ENCODE assay signal across 17 cellular contexts in the genomic region with DNA sequence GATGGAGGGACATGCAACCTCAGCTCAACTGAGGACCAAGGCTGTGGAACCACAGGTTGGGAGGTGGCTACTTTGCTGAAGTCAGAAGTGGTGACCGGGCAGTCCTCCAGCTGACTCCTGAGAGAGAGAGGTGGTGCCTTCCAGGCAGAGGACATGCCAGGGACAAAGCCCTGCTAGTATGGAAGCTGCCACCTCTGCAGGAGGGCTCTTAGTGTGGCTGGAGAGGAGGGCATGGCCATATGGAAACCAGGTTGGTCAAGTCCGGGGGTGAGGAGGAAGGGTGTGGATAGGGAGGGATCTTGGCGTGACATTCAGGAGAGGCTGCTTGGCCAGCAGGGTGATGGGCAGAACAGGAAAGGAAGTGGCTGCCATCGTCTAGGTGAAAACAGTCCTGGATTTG. TPM values are rescaled to one million over a fixed set of nuclear protein-coding genes. Genes with fewer than 3 reads are reported as not detected.
DNase-seq lines count a peak whose midpoint lies in the region; ATAC-seq and TF ChIP-seq lines count a peak whose summit lies in the region.
"Had no signal": no experiment of that assay in that cellular context is flagged by ENCODE, and none has a peak within 500 bp of the region (broad histone marks: within the 10 kb centered on the region; RNA-seq: fewer than 3 reads in every experiment).

No MANE protein-coding gene starts in this region.

- H3K9me3 ChIP-seq in CD4-positive, alpha-beta memory T cell (ENCODE audit: control insufficient read depth in 1 of 2, low read length in 2 of 2) = no peaks in the 10 kb centered on the region
- H3K9me3 ChIP-seq: ascending aorta; BLaER1 treated with 17β-estradiol and CSF1 and Interleukin-3, amounts not matched to agents 10 nM and 100 nM; heart left ventricle; Peyer's patch; right atrium auricular region had no signal

- H3K27ac ChIP-seq in CD4-positive, alpha-beta memory T cell (ENCODE audit: low read depth, low read length) = no peak overlapping the region
- H3K27ac ChIP-seq: SK-N-MC had no signal

- peak overlapping the region in 6 of 7 donors; percentile 12 to 77 (median 36) for H3K27ac Mint-ChIP-seq in CD4-positive, alpha-beta memory T cell
- peak overlapping the region; percentile 88 for H3K27ac Mint-ChIP-seq in dendritic cell treated with granulocyte-macrophage colony-stimulating factor and Interleukin-4, amounts not matched to agents 40 ng/mL and 50 ng/mL, for 4 days
- no peak overlapping the region for H3K27ac Mint-ChIP-seq in neural crest cell (ENCODE audit: unreplicated experiment)

- H3K4me1 ChIP-seq in CD4-positive, alpha-beta memory T cell (ENCODE audit: insufficient read depth, low read length) = peaks cover 11% of the 10 kb centered on the region

- H3K4me1 Mint-ChIP-seq in CD4-positive, alpha-beta memory T cell = peaks cover 5 to 28% (median 13%) of the 10 kb centered on the region in 4 donors
- peaks cover 61% of the 10 kb centered on the region for H3K4me1 Mint-ChIP-seq in dendritic cell treated with granulocyte-macrophage colony-stimulating factor and Interleukin-4, amounts not matched to agents 40 ng/mL and 50 ng/mL, for 4 days (ENCODE audit: low read depth)
- peaks cover 4% of the 10 kb centered on the region for H3K4me1 Mint-ChIP-seq in neural crest cell

- H3K4me3 Mint-ChIP-seq in CD4-positive, alpha-beta memory T cell = no peak overlapping the region
- no peak overlapping the region for H3K4me3 Mint-ChIP-seq in dendritic cell treated with granulocyte-macrophage colony-stimulating factor and Interleukin-4, amounts not matched to agents 40 ng/mL and 50 ng/mL, for 4 days
- peak overlapping the region; percentile 6 for H3K4me3 Mint-ChIP-seq in neural crest cell

- no peak for ATAC-seq in HG02642 (IDR thresholded peaks at IDR 0.05; ENCODE audit: poor library complexity, unreplicated experiment)

- no peak overlapping the region for H3K4me3 ChIP-seq in CD4-positive, alpha-beta memory T cell (ENCODE audit: low read length in 2 of 2)
- H3K4me3 ChIP-seq: ascending aorta; BLaER1 treated with 17β-estradiol and CSF1 and Interleukin-3, amounts not matched to agents 10 nM and 100 nM; coronary artery; heart left ventricle; Peyer's patch; right atrium auricular region; SK-N-MC had no signal

- H3K27me3 ChIP-seq in CD4-positive, alpha-beta memory T cell (ENCODE audit: insufficient read depth, low read length) = no peaks in the 10 kb centered on the region
- H3K27me3 ChIP-seq: ascending aorta; BLaER1 treated with 17β-estradiol and CSF1 and Interleukin-3, amounts not matched to agents 10 nM and 100 nM; heart left ventricle; Peyer's patch; right atrium auricular region had no signal

- intact Hi-C loops in CD4-positive, alpha-beta memory T cell (cut with micrococcal nuclease) = loop anchor here (2.0 kb wide), 1 partner anchor 64 kb away; no protein-coding TSS in a partner anchor
- intact Hi-C loops in dendritic cell treated with granulocyte-macrophage colony-stimulating factor and Interleukin-4, amounts not matched to agents 40 ng/mL and 50 ng/mL, for 4 days (cut with micrococcal nuclease) = loop anchor here (2.0 to 5.0 kb wide), 3 partner anchors 134 to 370 kb away; partner anchors contain the start of genes RANBP10 and TSNAXIP1

- H3K9me3 Mint-ChIP-seq in CD4-positive, alpha-beta memory T cell = no peaks in the 10 kb centered on the region
- no peaks in the 10 kb centered on the region for H3K9me3 Mint-ChIP-seq in dendritic cell treated with granulocyte-macrophage colony-stimulating factor and Interleukin-4, amounts not matched to agents 40 ng/mL and 50 ng/mL, for 4 days
- no peaks in the 10 kb centered on the region for H3K9me3 Mint-ChIP-seq in neural crest cell

- TF ChIP-seq CTCF in neural crest cell (conservative IDR thresholded peaks at IDR 0.05) = no peak

- POLR2A ChIA-PET in CD4-positive, alpha-beta memory T cell (lab: Charles Lee; ENCODE audit: partially characterized antibody) = interaction anchor here (0.9 to 1.7 kb wide), 6 partner anchors 10 to 263 kb away, joined by 3 to 6 read pairs (median 4); partner anchors contain the start of gene PARD6A

- CTCF ChIA-PET in CD4-positive, alpha-beta memory T cell (lab: Charles Lee; ENCODE audit: partially characterized antibody) = interaction anchor here (0.6 to 10.4 kb wide), 25 partner anchors 9 to 263 kb away, joined by 3 to 143 read pairs (median 5); partner anchors contain the start of genes ACD, CTRL, EDC4 and GFOD2

- peaks cover 0 to 6% of the 10 kb centered on the region in 2 donors for H3K36me3 Mint-ChIP-seq in CD4-positive, alpha-beta memory T cell
- peaks cover 14% of the 10 kb centered on the region for H3K36me3 Mint-ChIP-seq in dendritic cell treated with granulocyte-macrophage colony-stimulating factor and Interleukin-4, amounts not matched to agents 40 ng/mL and 50 ng/mL, for 4 days (ENCODE audit: low read depth)
- H3K36me3 Mint-ChIP-seq in neural crest cell (ENCODE audit: low read depth) = no peaks in the 10 kb centered on the region

- H3K36me3 ChIP-seq in CD4-positive, alpha-beta memory T cell (ENCODE audit: insufficient read depth, low read length) = no peaks in the 10 kb centered on the region
- H3K36me3 ChIP-seq: Peyer's patch, right atrium auricular region had no signal

- H3K27me3 Mint-ChIP-seq in CD4-positive, alpha-beta memory T cell = no peaks in the 10 kb centered on the region
- no peaks in the 10 kb centered on the region for H3K27me3 Mint-ChIP-seq in dendritic cell treated with granulocyte-macrophage colony-stimulating factor and Interleukin-4, amounts not matched to agents 40 ng/mL and 50 ng/mL, for 4 days
- H3K27me3 Mint-ChIP-seq in neural crest cell (ENCODE audit: low read depth) = no peaks in the 10 kb centered on the region

- DNase-seq in CD4-positive, alpha-beta memory T cell = no peak
- peak; percentile 10 for DNase-seq in NCI-H2196 treated with DMSO at 0.1 percent for 48 hours (lab: John Stamatoyannopoulos, UW; ENCODE audit: unreplicated experiment)
- DNase-seq in neural crest cell (ENCODE audit: low read depth, low spot score) = no peak
- no peak for DNase-seq in amniotic stem cell (lab: John Stamatoyannopoulos, UW)
- DNase-seq in kidney tubule cell (ENCODE audit: low spot score) = no peak
- no peak for DNase-seq in NCI-H146 (lab: John Stamatoyannopoulos, UW)
- DNase-seq: activated CD4-positive, CD25-positive, alpha-beta regulatory T cell treated with anti-CD3 and anti-CD28 coated beads, Interleukin-2, amount 50 U/mL, for 72 hours; NCI-H345 had no signal

RNA-seq across cellular contexts. Expression of gene C16orf86, which starts 5.7 kb away (rescaled TPM):
- 1 to 10 TPM; 2.9 to 3.6 TPM for total RNA-seq in CD4-positive, alpha-beta memory T cell
- polyA plus RNA-seq in CD4-positive, alpha-beta memory T cell = 1 to 10 TPM; 4.1 TPM
- total RNA-seq in neural crest cell = 1.7 and 2.0 TPM in 2 replicates

RNA-seq across cellular contexts. Expression of gene ENKD1, which starts 5.8 kb away (rescaled TPM):
- total RNA-seq in CD4-positive, alpha-beta memory T cell = 1 to 10 TPM; 6.7 to 7.7 TPM
- polyA plus RNA-seq in CD4-positive, alpha-beta memory T cell = 1 to 10 TPM; 1.1 to 2.4 TPM
- total RNA-seq in neural crest cell = 23.3 and 24.5 TPM in 2 replicates

RNA-seq across cellular contexts. Expression of gene PARD6A, which starts 11.5 kb away (rescaled TPM):
- total RNA-seq in CD4-positive, alpha-beta memory T cell = 1 to 10 TPM; 7.4 to 8.8 TPM
- polyA plus RNA-seq in CD4-positive, alpha-beta memory T cell = 10 to 100 TPM; 17.8 to 26.5 TPM
- total RNA-seq in neural crest cell = 7.5 and 8.3 TPM in 2 replicates

RNA-seq across cellular contexts. Expression of gene ACD, which starts 12.2 kb away (rescaled TPM):
- 10 to 100 TPM; 49.6 to 50.6 TPM for total RNA-seq in CD4-positive, alpha-beta memory T cell
- polyA plus RNA-seq in CD4-positive, alpha-beta memory T cell = 10 to 100 TPM; 33.3 to 48.5 TPM
- total RNA-seq in neural crest cell = 39.3 and 39.8 TPM in 2 replicates

RNA-seq across cellular contexts. Expression of gene CARMIL2, which starts 27.4 kb away (rescaled TPM):
- total RNA-seq in CD4-positive, alpha-beta memory T cell = 100 to 1,000 TPM; 194 to 195 TPM
- polyA plus RNA-seq in CD4-positive, alpha-beta memory T cell = 10 to 100 TPM in 1 of 2 donors, 1 to 10 TPM in 1; 7.5 to 36.3 TPM
- total RNA-seq in neural crest cell = 2.0 and 3.5 TPM in 2 replicates
